11 cellular contexts compared by ENCODE assay signal in the genomic region with DNA sequence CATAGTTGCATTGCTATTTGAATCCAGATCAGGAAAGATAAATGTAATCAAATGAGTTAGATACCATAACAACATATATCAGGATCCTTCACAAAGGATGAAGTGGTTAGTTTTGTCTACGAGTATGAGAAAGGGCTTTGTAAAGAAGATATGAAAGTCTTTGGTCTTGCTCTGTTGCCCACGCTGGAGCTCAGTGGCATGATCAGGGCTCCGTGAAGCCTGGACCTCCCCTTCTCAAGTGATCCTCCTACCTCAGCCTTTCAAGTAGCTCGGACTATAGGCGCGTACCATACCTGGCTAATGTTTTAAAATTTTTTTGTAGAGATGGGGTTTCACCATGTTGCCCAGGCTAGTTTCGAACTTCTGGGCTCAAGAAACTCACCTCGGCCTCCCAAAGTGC. TPM values are rescaled to one million over a fixed set of nuclear protein-coding genes. Genes with fewer than 3 reads are reported as not detected.
A peak's percentile ranks its signal among the peaks of the same experiment; 100 is the strongest.
DNase-seq lines count a peak whose midpoint lies in the region; ATAC-seq, FAIRE-seq and TF ChIP-seq lines count a peak whose summit lies in the region.
"Had no signal": no experiment of that assay in that cellular context is flagged by ENCODE, and none has a peak within 500 bp of the region (broad histone marks: within the 10 kb centered on the region; RNA-seq: fewer than 3 reads in every experiment).

No MANE protein-coding gene starts in this region.

- H3K79me2 ChIP-seq in GM23338 (replicated peaks; ENCODE audit: insufficient read depth) = peaks cover 56% of the 10 kb centered on the region

- H3F3A ChIP-seq in GM23338 (replicated peaks; ENCODE audit: low read depth) = no peaks in the 10 kb centered on the region

- H2AFZ ChIP-seq in GM23338 = no peak overlapping the region

- H4K20me1 ChIP-seq in GM23338 (replicated peaks; ENCODE audit: insufficient read depth) = peaks cover 16% of the 10 kb centered on the region

- intact Hi-C loops in heart right ventricle (cut with DNase I) = loop anchor here in 2 of 10 donors (5.0 to 10.0 kb wide), 3 partner anchors 64 to 342 kb away; partner anchors contain the start of gene KLF9 (in 1 of the 2)

- no peaks in the 10 kb centered on the region for H3K9me2 ChIP-seq in GM23338 (ENCODE audit: insufficient read depth)

- H3K27me3 Mint-ChIP-seq in GM23338 (ENCODE audit: insufficient read depth, low read depth, poor library complexity) (no peaks in the 10 kb centered on the region), nephron (ENCODE audit: low read depth) (no peaks in the 10 kb centered on the region)
- H3K27me3 Mint-ChIP-seq in activated naive CD8-positive, alpha-beta T cell = no peaks in the 10 kb centered on the region
- H3K27me3 Mint-ChIP-seq: dendritic cell treated with granulocyte-macrophage colony-stimulating factor and Interleukin-4, amounts not matched to agents 40 ng/mL and 50 ng/mL, for 4 days had no signal

- H3K9me3 Mint-ChIP-seq in GM23338 (no peaks in the 10 kb centered on the region), nephron (no peaks in the 10 kb centered on the region)
- no peaks in the 10 kb centered on the region for H3K9me3 Mint-ChIP-seq in activated naive CD8-positive, alpha-beta T cell (ENCODE audit: low read depth)
- H3K9me3 Mint-ChIP-seq: dendritic cell treated with granulocyte-macrophage colony-stimulating factor and Interleukin-4, amounts not matched to agents 40 ng/mL and 50 ng/mL, for 4 days had no signal

- no peak for TF ChIP-seq POLR2A in GM12891 (IDR thresholded peaks at IDR 0.05; ENCODE audit: low read depth, low read length)

- H3K36me3 ChIP-seq in GM23338 (ENCODE audit: insufficient read depth) = peaks cover 18% of the 10 kb centered on the region
- H3K36me3 ChIP-seq in heart right ventricle = peaks cover 0 to 44% (median 19%) of the 10 kb centered on the region in 9 donors

- H3K36me3 Mint-ChIP-seq in GM23338 (ENCODE audit: low read depth) = peaks cover 36% of the 10 kb centered on the region
- H3K36me3 Mint-ChIP-seq in activated naive CD8-positive, alpha-beta T cell = peaks cover 25% of the 10 kb centered on the region
- peaks cover 43% of the 10 kb centered on the region for H3K36me3 Mint-ChIP-seq in nephron (ENCODE audit: low read depth)

- H3K27me3 ChIP-seq in GM23338 (ENCODE audit: insufficient read depth) (no peaks in the 10 kb centered on the region), heart right ventricle (no peaks in the 10 kb centered on the region)
- H3K27me3 ChIP-seq: Peyer's patch had no signal

- H3K4me3 ChIP-seq in GM23338 = peak overlapping the region; percentile 95
- H3K4me3 ChIP-seq in heart right ventricle = peak overlapping the region in 5 of 10 donors; percentile 69 to 86 (median 82)

- 95 to 96% methylated on average over 8 of the region's 8 CpGs for WGBS in heart right ventricle, 2 donors

- no peak for DNase-seq in GM12891 (ENCODE audit: insufficient read length, low spot score)
- no peak for DNase-seq in GM23338 (ENCODE audit: low spot score)
- no peak for DNase-seq in RKO (ENCODE audit: low spot score)
- DNase-seq in heart right ventricle = no peak
- DNase-seq in NCI-H2227 (lab: John Stamatoyannopoulos, UW; ENCODE audit: unreplicated experiment) = no peak
- no peak for DNase-seq in activated gamma-delta T cell treated with Interleukin-2 at 50 U/mL for 16 hours
- DNase-seq: stimulated activated CD4-positive, alpha-beta T cell treated with anti-CD3 and anti-CD28 coated beads, Interleukin-2, amount 100 ng/mL, for 24 hours had no signal

- peak overlapping the region; percentile 90 for H3K4me2 ChIP-seq in GM23338

- H3K4me1 Mint-ChIP-seq in GM23338 = peaks cover 44% of the 10 kb centered on the region
- H3K4me1 Mint-ChIP-seq in activated naive CD8-positive, alpha-beta T cell (ENCODE audit: low read depth) = peaks cover 68% of the 10 kb centered on the region
- H3K4me1 Mint-ChIP-seq in nephron = peaks cover 60% of the 10 kb centered on the region

- H3K4me1 ChIP-seq in GM23338 (ENCODE audit: insufficient read depth) = peaks cover 33% of the 10 kb centered on the region
- peaks cover 0 to 67% (median 60%) of the 10 kb centered on the region in 9 donors for H3K4me1 ChIP-seq in heart right ventricle

- H3K27ac Mint-ChIP-seq in GM23338 = no peak overlapping the region
- H3K27ac Mint-ChIP-seq in activated naive CD8-positive, alpha-beta T cell = no peak overlapping the region
- peak overlapping the region; percentile 16 to 66 (median 25) for H3K27ac Mint-ChIP-seq in nephron

- H3K4me3 Mint-ChIP-seq in GM23338 (peak overlapping the region; percentile 89), nephron (peak overlapping the region; percentile 87 to 88 (median 88))
- peak overlapping the region; percentile 99 for H3K4me3 Mint-ChIP-seq in activated naive CD8-positive, alpha-beta T cell

- peak; percentile 41 for FAIRE-seq in GM12891 (lab: Jason Lieb, UNC)

- TF ChIP-seq CTCF in GM23338 (conservative IDR thresholded peaks at IDR 0.05; ENCODE audit: low read depth in 2 of 2) = no peak
- TF ChIP-seq CTCF in nephron (IDR thresholded peaks at IDR 0.05; ENCODE audit: unreplicated experiment in 3 of 3) = no peak
- TF ChIP-seq CTCF in heart right ventricle (IDR thresholded peaks at IDR 0.05) = no peak

- ATAC-seq in GM23338 (no peak), heart right ventricle (no peak)

- H3K27ac ChIP-seq in GM23338 (ENCODE audit: low read depth) (no peak overlapping the region), heart right ventricle (peak overlapping the region in 2 of 10 donors; percentile 22 to 33)
- H3K27ac ChIP-seq: Peyer's patch had no signal

- H3K9me3 ChIP-seq in heart right ventricle = no peaks in the 10 kb centered on the region
- H3K9me3 ChIP-seq: Peyer's patch had no signal

TF ChIP-seq in GM12891, 5 proteins besides CTCF, POLR2A, EP300 and RAD21:
- TF ChIP-seq SPI1 (IDR thresholded peaks at IDR 0.05; ENCODE audit: low read depth, low read length) = 0 out of 2 replicates have a peak, but pooled peaks have one; percentile 14
- peak; percentile 91 for TF ChIP-seq PAX5 (IDR thresholded peaks at IDR 0.05; ENCODE audit: insufficient read depth, low read length, severe bottlenecking)
- TF ChIP-seq POU2F2 (IDR thresholded peaks at IDR 0.05; ENCODE audit: low read depth, low read length) = no peak

TF ChIP-seq in GM23338, 12 proteins besides CTCF, POLR2A, EP300 and RAD21 (continues in another document):
- TF ChIP-seq EZH2phosphoT487 (IDR thresholded peaks at IDR 0.05; ENCODE audit: unreplicated experiment) = no peak
- TF ChIP-seq STAT1 (IDR thresholded peaks at IDR 0.05; ENCODE audit: unreplicated experiment) = no peak
- no peak for TF ChIP-seq REST (IDR thresholded peaks at IDR 0.05; ENCODE audit: unreplicated experiment)
- no peak for TF ChIP-seq JUNB (IDR thresholded peaks at IDR 0.05; ENCODE audit: unreplicated experiment)

RNA-seq across cellular contexts. Expression of gene SMC5, which starts 1.8 kb away (rescaled TPM):
- 11.2 TPM for polyA plus RNA-seq in GM12891 (2012; ENCODE audit: low read depth, missing spikeins)
- total RNA-seq in GM23338 (2014; rRNA removed; shearing (Covaris generic)) = 25.5 and 29.0 TPM in 2 replicates
- 14.8 and 27.9 TPM in 2 replicates for polyA plus RNA-seq in GM23338 (2016; fragmentation: Nextera tagmentation; extraction: Ambion mirVana)
- total RNA-seq in heart right ventricle = 10 to 100 TPM in 8 of 10 donors, 1 to 10 TPM in 2; 9.3 to 16.4 (median 13.7) TPM
- polyA plus RNA-seq in heart right ventricle = 10 to 100 TPM in 1 of 2 donors, 1 to 10 TPM in 1; 6.9 to 11.0 TPM

Comparison
In these comparisons a context has a peak if more than half of its experiments do, and no peak if none do; other contexts are left out.
1. H3K27ac Mint-ChIP-seq: peak in nephron (3 of 3); none in GM23338 (single experiment) and activated naive CD8-positive, alpha-beta T cell (single experiment).
2. Peak in every context shown above with its lines, with median percentiles within 50 percentile points of each other: H3K4me3 Mint-ChIP-seq.